Comparison of ENCODE assay signal across 12 cellular contexts in the genomic region with DNA sequence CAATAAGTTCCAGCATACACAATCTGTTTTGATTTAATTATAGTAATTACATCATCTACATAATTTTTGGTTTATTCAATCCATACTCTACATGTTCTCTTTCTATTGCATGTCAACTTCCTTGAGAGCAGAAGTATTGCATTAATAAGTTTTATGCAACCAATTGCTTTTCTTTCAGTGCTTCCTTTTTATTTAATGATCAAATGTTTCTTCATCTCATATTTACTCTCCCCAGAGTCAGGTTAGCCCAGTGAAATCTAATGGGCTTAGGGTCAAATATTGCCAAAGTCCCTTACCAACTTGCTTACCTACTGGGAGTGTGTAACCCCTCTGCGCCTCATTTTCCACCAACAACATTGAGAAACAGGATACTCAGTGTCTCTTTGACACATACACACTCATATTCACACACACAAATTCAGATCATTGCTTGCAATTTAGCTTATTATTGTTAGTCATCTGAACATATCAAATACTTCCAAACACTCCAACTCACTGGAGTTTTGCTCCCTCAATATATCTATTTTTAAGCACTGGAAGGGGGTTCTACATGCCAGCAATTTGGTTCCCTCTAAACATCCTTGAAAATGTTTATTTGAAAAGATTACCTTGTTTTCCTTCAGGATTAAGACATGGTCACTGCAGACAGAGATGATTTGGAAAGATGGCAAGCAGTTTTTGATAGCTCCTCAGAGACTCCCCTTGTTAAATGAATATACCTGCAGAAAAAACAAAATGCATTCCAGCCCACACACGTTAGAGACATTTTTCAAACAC.
DNase-seq lines count a peak whose midpoint lies in the region; ATAC-seq, FAIRE-seq and TF ChIP-seq lines count a peak whose summit lies in the region.
"Had no signal": no experiment of that assay in that cellular context is flagged by ENCODE, and none has a peak within 500 bp of the region (broad histone marks: within the 10 kb centered on the region; RNA-seq: fewer than 3 reads in every experiment).

No MANE protein-coding gene starts in this region.

- TF ChIP-seq POLR2A in A549 (IDR thresholded peaks at IDR 0.05; ENCODE audit: low read length) (no peak), stomach (IDR thresholded peaks at IDR 0.05) (no peak), tibial nerve (IDR thresholded peaks at IDR 0.05) (no peak)

- peak overlapping the region; percentile 71 for H3K4me2 ChIP-seq in A549

- DNase-seq in A549 (ENCODE audit: low read depth in 1 of 2, low spot score in 1 of 2): peak in 1 of 2 experiments; percentile 62
- DNase-seq in HL-60 (ENCODE audit: low read depth in 1 of 2, low spot score in 1 of 2): peak; percentile 45 to 68
- DNase-seq in bronchial epithelial cell (ENCODE audit: low read depth): peak; percentile 10
- DNase-seq in stomach: no peak
- DNase-seq in activated CD4-positive, alpha-beta T cell treated with anti-CD3 and anti-CD28 coated beads for 4 hours: no peak
- DNase-seq in tibial nerve (ENCODE audit: low spot score in 2 of 2): no peak
- no peak for DNase-seq in activated effector memory CD4-positive, alpha-beta T cell treated with Interleukin-2 at 50 U/mL for 16 hours
- DNase-seq: activated naive CD4-positive, alpha-beta T cell treated with anti-CD3 and anti-CD28 coated beads, Interleukin-2, amount 50 U/mL, for 16 hours; DMS79 treated with DMSO at 0.1 percent for 48 hours; NCI-H146; NCI-H510A had no signal

- H3K36me3 Mint-ChIP-seq in nephron (ENCODE audit: low read depth): no peaks in the 10 kb centered on the region

- ATAC-seq in A549: peak; percentile 62 to 79; a peak in 5 of 6 replicates

- FAIRE-seq in A549 (lab: Jason Lieb, UNC) (no peak), bronchial epithelial cell (lab: Jason Lieb, UNC) (no peak)

- H3K27ac ChIP-seq in A549 (peak overlapping the region; percentile 67 to 74), HL-60 (replicated peaks) (peak overlapping the region; percentile 62), stomach (peak overlapping the region in 2 of 5 donors; percentile 48 to 54), tibial nerve (peak overlapping the region in 2 of 4 donors; percentile 15 to 28)

- POLR2A ChIA-PET in A549 (lab: Yijun Ruan, JAX): interaction anchor here (1.1 to 1.7 kb wide), 2 partner anchors 81 to 426 kb away, joined by 5 read pairs; no protein-coding TSS in a partner anchor

- H3K4me1 Mint-ChIP-seq in nephron: peaks cover 12% of the 10 kb centered on the region

- no peaks in the 10 kb centered on the region for H3K36me3 ChIP-seq in bronchial epithelial cell (ENCODE audit: control insufficient read depth, insufficient read depth, low read length)
- H3K36me3 ChIP-seq in stomach: no peaks in the 10 kb centered on the region
- H3K36me3 ChIP-seq in tibial nerve: no peaks in the 10 kb centered on the region

- H3K9me3 ChIP-seq in A549 (no peaks in the 10 kb centered on the region), stomach (no peaks in the 10 kb centered on the region), tibial nerve (no peaks in the 10 kb centered on the region)

- TF ChIP-seq RAD21 in A549 (conservative IDR thresholded peaks at IDR 0.05 in 1 of 2, IDR thresholded peaks at IDR 0.05 in 1 of 2): no peak

- intact Hi-C loops in stomach (cut with DNase I; ENCODE audit: low total_unique reads): no loop called here

- peak overlapping the region; percentile 1 to 4 (median 2) for H3K27ac Mint-ChIP-seq in nephron

- H3K4me3 ChIP-seq in A549: no peak overlapping the region
- H3K4me3 ChIP-seq in HL-60 (replicated peaks; ENCODE audit: insufficient read depth, low read length): no peak overlapping the region
- H3K4me3 ChIP-seq in bronchial epithelial cell (ENCODE audit: low read depth, low read length): no peak overlapping the region
- no peak overlapping the region for H3K4me3 ChIP-seq in stomach
- no peak overlapping the region for H3K4me3 ChIP-seq in tibial nerve

- no peaks in the 10 kb centered on the region for H3K9me3 Mint-ChIP-seq in nephron

- H3K27me3 ChIP-seq in HL-60 (ENCODE audit: insufficient read depth, poor library complexity, severe bottlenecking): no peaks in the 10 kb centered on the region
- H3K27me3 ChIP-seq in bronchial epithelial cell (ENCODE audit: control insufficient read depth, insufficient read depth, low read length): no peaks in the 10 kb centered on the region
- no peaks in the 10 kb centered on the region for H3K27me3 ChIP-seq in stomach
- no peaks in the 10 kb centered on the region for H3K27me3 ChIP-seq in tibial nerve

- H3K4me1 ChIP-seq in A549: peaks cover 30% of the 10 kb centered on the region
- peaks cover 15 to 21% (median 19%) of the 10 kb centered on the region in 4 donors for H3K4me1 ChIP-seq in stomach
- peaks cover 0 to 25% (median 9%) of the 10 kb centered on the region in 4 donors for H3K4me1 ChIP-seq in tibial nerve

- no peak for TF ChIP-seq EP300 in A549 (IDR thresholded peaks at IDR 0.05)
- no peak for TF ChIP-seq EP300 in stomach (IDR thresholded peaks at IDR 0.05)
- TF ChIP-seq EP300 in tibial nerve (IDR thresholded peaks at IDR 0.05): peak in 1 of 2 donors; percentile 5

- TF ChIP-seq CTCF in A549 (IDR thresholded peaks at IDR 0.05): no peak
- TF ChIP-seq CTCF in HL-60 (IDR thresholded peaks at IDR 0.05; ENCODE audit: insufficient read depth, low read length): no peak
- no peak for TF ChIP-seq CTCF in bronchial epithelial cell (IDR thresholded peaks at IDR 0.05; ENCODE audit: insufficient read depth, low read length, severe bottlenecking)
- no peak for TF ChIP-seq CTCF in nephron (IDR thresholded peaks at IDR 0.05; ENCODE audit: unreplicated experiment in 3 of 3)
- TF ChIP-seq CTCF in stomach (IDR thresholded peaks at IDR 0.05): no peak
- TF ChIP-seq CTCF in tibial nerve (IDR thresholded peaks at IDR 0.05): no peak

- H3K4me3 Mint-ChIP-seq in nephron: no peak overlapping the region

- H3K27me3 Mint-ChIP-seq in nephron (ENCODE audit: low read depth): no peaks in the 10 kb centered on the region

- 19% methylated on average over 2 of the region's 2 CpGs for WGBS in A549 (ENCODE audit: missing lambda C conversion rate)
- 46 to 56% (median 50%) methylated on average over 2 of the region's 2 CpGs for WGBS in stomach, 5 donors
- 60 to 66% methylated on average over 2 of the region's 2 CpGs for WGBS in tibial nerve, 2 donors

- CTCF ChIA-PET in A549 (lab: Yijun Ruan, JAX): interaction anchor here (1.5 kb wide), 1 partner anchor 9 kb away, joined by 5 read pairs; no protein-coding TSS in a partner anchor

TF ChIP-seq in A549, 52 proteins besides CTCF, POLR2A, EP300 and RAD21:
- TF ChIP-seq BCL3 (IDR thresholded peaks at IDR 0.05) (0 out of 3 replicates have a peak, but pooled peaks have one; percentile 11), FOSL2 (IDR thresholded peaks at IDR 0.05) (no peak), FOSL2 (CRISPR knock-in tag; IDR thresholded peaks at IDR 0.05) (0 out of 2 replicates have a peak, but pooled peaks have one; percentile 7), FOXS1 (CRISPR knock-in tag; IDR thresholded peaks at IDR 0.05) (no peak), CEBPB (IDR thresholded peaks at IDR 0.05) (peak; percentile 71 to 86), JUN (IDR thresholded peaks at IDR 0.05) (peak; percentile 1 to 73; a peak in 1 of 5 replicates), BHLHE40 (IDR thresholded peaks at IDR 0.05; ENCODE audit: low read depth, low read length) (no peak), NPAS2 (CRISPR knock-in tag; IDR thresholded peaks at IDR 0.05; ENCODE audit: borderline replicate concordance) (no peak)
- TF ChIP-seq, protein P1, sequence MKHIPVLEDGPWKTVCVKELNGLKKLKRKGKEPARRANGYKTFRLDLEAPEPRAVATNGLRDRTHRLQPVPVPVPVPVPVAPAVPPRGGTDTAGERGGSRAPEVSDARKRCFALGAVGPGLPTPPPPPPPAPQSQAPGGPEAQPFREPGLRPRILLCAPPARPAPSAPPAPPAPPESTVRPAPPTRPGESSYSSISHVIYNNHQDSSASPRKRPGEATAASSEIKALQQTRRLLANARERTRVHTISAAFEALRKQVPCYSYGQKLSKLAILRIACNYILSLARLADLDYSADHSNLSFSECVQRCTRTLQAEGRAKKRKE (CRISPR knock-in tag; IDR thresholded peaks at IDR 0.05; ENCODE audit: low read depth): no peak
- TF ChIP-seq, protein P2, sequence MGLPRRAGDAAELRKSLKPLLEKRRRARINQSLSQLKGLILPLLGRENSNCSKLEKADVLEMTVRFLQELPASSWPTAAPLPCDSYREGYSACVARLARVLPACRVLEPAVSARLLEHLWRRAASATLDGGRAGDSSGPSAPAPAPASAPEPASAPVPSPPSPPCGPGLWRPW (IDR thresholded peaks at IDR 0.05): peak; percentile 86

Comparison
In these comparisons a context has a peak if more than half of its experiments do, and no peak if none do; other contexts are left out.
1. DNase-seq: peak in HL-60 (2 of 2) and bronchial epithelial cell (single experiment); none in stomach (single experiment), activated CD4-positive, alpha-beta T cell treated with anti-CD3 and anti-CD28 coated beads for 4 hours (0 of 2), tibial nerve (0 of 2) and activated effector memory CD4-positive, alpha-beta T cell treated with Interleukin-2 at 50 U/mL for 16 hours (single experiment).